16 cellular contexts compared by ENCODE assay signal in the genomic region with DNA sequence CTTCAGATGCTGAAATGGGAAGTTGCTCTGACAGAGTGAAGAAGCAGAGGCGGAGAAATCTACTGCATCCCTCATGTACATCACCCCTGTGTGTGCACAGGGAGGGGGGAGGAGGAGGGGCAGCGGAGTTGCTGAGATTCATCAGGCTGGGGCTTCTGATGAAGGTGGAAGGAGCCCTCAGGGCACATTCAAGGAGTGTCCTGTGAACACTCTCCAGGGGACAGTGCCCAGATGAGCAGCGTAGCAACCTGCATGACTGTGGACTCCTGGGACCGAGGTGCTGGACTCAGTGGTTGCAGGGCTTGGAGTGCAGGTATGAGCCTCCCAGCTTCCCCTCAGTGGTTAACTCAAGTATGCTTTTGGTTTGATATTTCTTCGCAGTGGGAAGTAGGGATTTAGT.
DNase-seq lines count a peak whose midpoint lies in the region; TF ChIP-seq lines count a peak whose summit lies in the region.
"Had no signal": no experiment of that assay in that cellular context is flagged by ENCODE, and none has a peak within 500 bp of the region (broad histone marks: within the 10 kb centered on the region; RNA-seq: fewer than 3 reads in every experiment).

No MANE protein-coding gene starts in this region.

- no peak overlapping the region for H3K9ac ChIP-seq in endodermal cell (ENCODE audit: extremely low read depth, low read length, poor library complexity, severe bottlenecking)

- DNase-seq in endodermal cell (peak; percentile 10), mesenteric fat pad (ENCODE audit: low spot score) (peak; percentile 65), sigmoid colon (peak; percentile 56), type B pancreatic cell (ENCODE audit: extremely low spot score, unreplicated experiment) (peak; percentile 45), NCI-H1436 (lab: John Stamatoyannopoulos, UW) (no peak), COR-L47 (lab: John Stamatoyannopoulos, UW) (no peak), kidney glomerular epithelial cell (lab: John Stamatoyannopoulos, UW) (no peak)
- DNase-seq: BE2C; CD4-positive, alpha-beta memory T cell; DMS153; DMS79 treated with DMSO at 0.1 percent for 48 hours; EL; GDM1; IMR-90 had no signal

- no peaks in the 10 kb centered on the region for H3K36me3 Mint-ChIP-seq in endodermal cell (ENCODE audit: low read depth)
- no peaks in the 10 kb centered on the region for H3K36me3 Mint-ChIP-seq in type B pancreatic cell
- H3K36me3 Mint-ChIP-seq: CD4-positive, alpha-beta memory T cell had no signal

- no peaks in the 10 kb centered on the region for H3K36me3 ChIP-seq in endodermal cell (ENCODE audit: control insufficient read depth, insufficient read depth, low read length)
- H3K36me3 ChIP-seq in sigmoid colon: no peaks in the 10 kb centered on the region
- H3K36me3 ChIP-seq: BE2C had no signal

- H3K27ac ChIP-seq in endodermal cell (ENCODE audit: low read depth, low read length) (no peak overlapping the region), sigmoid colon (no peak overlapping the region)
- H3K27ac ChIP-seq: A549, C4-2B had no signal

- no peak for TF ChIP-seq POLR2A in sigmoid colon (IDR thresholded peaks at IDR 0.05)

- H3K27me3 Mint-ChIP-seq in endodermal cell (ENCODE audit: insufficient read depth) (peaks cover 14% of the 10 kb centered on the region), type B pancreatic cell (peaks cover 31% of the 10 kb centered on the region)

- H3K27me3 ChIP-seq in endodermal cell (ENCODE audit: control insufficient read depth, insufficient read depth, low read length, poor library complexity, severe bottlenecking) (no peaks in the 10 kb centered on the region), sigmoid colon (peaks cover 0 to 9% (median 0%) of the 10 kb centered on the region in 3 donors)

- H3K4me3 ChIP-seq in endodermal cell (ENCODE audit: low read length) (no peak overlapping the region), sigmoid colon (no peak overlapping the region)
- H3K4me3 ChIP-seq: A549 had no signal

- H3K27ac Mint-ChIP-seq in endodermal cell: no peak overlapping the region
- H3K27ac Mint-ChIP-seq in type B pancreatic cell: no peak overlapping the region
- H3K27ac Mint-ChIP-seq: CD4-positive, alpha-beta memory T cell had no signal

- intact Hi-C loops in sigmoid colon (cut with DNase I): no loop called here

- no peaks in the 10 kb centered on the region for H3K4me1 ChIP-seq in endodermal cell (ENCODE audit: control insufficient read depth, insufficient read depth, low read length)
- no peaks in the 10 kb centered on the region for H3K4me1 ChIP-seq in sigmoid colon
- H3K4me1 ChIP-seq: A549, BE2C had no signal

- TF ChIP-seq CTCF in endodermal cell (conservative IDR thresholded peaks at IDR 0.05): no peak
- TF ChIP-seq CTCF in sigmoid colon (IDR thresholded peaks at IDR 0.05): no peak
- TF ChIP-seq CTCF in type B pancreatic cell (conservative IDR thresholded peaks at IDR 0.05): no peak

- 88 to 97% methylated on average over 3 to 4 of the region's 5 CpGs for WGBS in endodermal cell (ENCODE audit: insufficient coverage in 1 of 2, insufficient read length in 1 of 2), 2 experiments
- 82 to 83% methylated on average over 5 of the region's 5 CpGs for WGBS in sigmoid colon, 2 donors

- H3K4me3 Mint-ChIP-seq in endodermal cell: no peak overlapping the region
- no peak overlapping the region for H3K4me3 Mint-ChIP-seq in type B pancreatic cell
- H3K4me3 Mint-ChIP-seq: CD4-positive, alpha-beta memory T cell had no signal

- no peak for TF ChIP-seq EP300 in sigmoid colon (IDR thresholded peaks at IDR 0.05)

- peaks cover 11% of the 10 kb centered on the region for H3K4me1 Mint-ChIP-seq in endodermal cell
- H3K4me1 Mint-ChIP-seq in type B pancreatic cell (ENCODE audit: unreplicated experiment): no peaks in the 10 kb centered on the region
- H3K4me1 Mint-ChIP-seq: CD4-positive, alpha-beta memory T cell had no signal

- H3K9me3 Mint-ChIP-seq in endodermal cell (no peaks in the 10 kb centered on the region), type B pancreatic cell (no peaks in the 10 kb centered on the region)

- no peaks in the 10 kb centered on the region for H3K9me3 ChIP-seq in endodermal cell (ENCODE audit: control insufficient read depth, low read length)
- H3K9me3 ChIP-seq in sigmoid colon: no peaks in the 10 kb centered on the region
- H3K9me3 ChIP-seq: A549, BE2C had no signal

Comparison
In these comparisons a context has a peak if more than half of its experiments do, and no peak if none do; other contexts are left out.
1. DNase-seq: peak in endodermal cell (single experiment), mesenteric fat pad (single experiment), sigmoid colon (single experiment) and type B pancreatic cell (single experiment); none in NCI-H1436 (single experiment), COR-L47 (single experiment) and kidney glomerular epithelial cell (single experiment).